ENCODE assay signal across 18 cellular contexts in the genomic region with DNA sequence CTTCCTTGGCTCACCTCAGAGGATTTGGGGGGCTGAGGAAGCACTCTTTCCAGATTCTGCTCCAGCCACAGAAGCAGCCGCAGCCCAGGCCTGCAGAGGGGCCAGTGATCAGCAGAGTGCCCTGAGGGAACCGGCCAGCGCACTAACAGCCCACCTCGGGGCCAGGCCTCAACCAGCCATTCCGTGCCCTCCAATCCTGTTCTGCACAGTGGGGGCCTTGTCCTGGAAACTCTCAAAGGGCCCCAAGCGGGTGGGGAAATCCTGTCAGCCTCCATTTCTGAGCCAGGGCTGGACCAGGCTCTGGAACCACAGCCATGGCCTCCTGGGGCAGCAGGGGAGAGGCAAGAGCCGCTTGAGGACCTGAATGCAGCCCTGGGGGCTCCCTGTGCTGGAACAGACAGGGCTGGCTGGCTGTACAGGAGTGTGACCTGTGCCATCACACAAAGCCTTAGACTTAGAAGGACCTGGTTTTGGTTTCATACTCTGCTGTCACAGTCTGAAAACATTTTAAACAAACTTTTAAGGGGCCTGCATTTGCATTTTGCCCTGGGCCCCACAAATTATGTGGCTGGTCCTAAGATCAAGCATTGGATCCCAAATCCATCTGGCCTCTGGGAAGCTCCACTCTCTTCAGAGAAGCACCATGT. TPM values are rescaled to one million over a fixed set of nuclear protein-coding genes. Genes with fewer than 3 reads are reported as not detected.
DNase-seq lines count a peak whose midpoint lies in the region; ATAC-seq and TF ChIP-seq lines count a peak whose summit lies in the region.
"Had no signal": no experiment of that assay in that cellular context is flagged by ENCODE, and none has a peak within 500 bp of the region (broad histone marks: within the 10 kb centered on the region; RNA-seq: fewer than 3 reads in every experiment).

No MANE protein-coding gene starts in this region.

- H2AFZ ChIP-seq in osteoblast (ENCODE audit: low read length) = no peak overlapping the region
- H2AFZ ChIP-seq: GM23248 had no signal

- no peaks in the 10 kb centered on the region for H3K4me1 ChIP-seq in osteoblast (ENCODE audit: insufficient read depth, low read length)

- H3K4me3 Mint-ChIP-seq in stimulated activated naive CD8-positive, alpha-beta T cell treated with anti-CD3 and anti-CD28 coated beads, Interleukin-15, amount 100 ng/mL, for 72 hours = no peak overlapping the region
- H3K4me3 Mint-ChIP-seq in chondrocyte (ENCODE audit: unreplicated experiment) (no peak overlapping the region), mesothelial cell of epicardium (no peak overlapping the region)
- H3K4me3 Mint-ChIP-seq: CD14-positive monocyte; CD4-positive, alpha-beta memory T cell had no signal

- no peak overlapping the region for H3K27ac ChIP-seq in osteoblast (ENCODE audit: low read depth, low read length)
- H3K27ac ChIP-seq: BLaER1, GM23248, HL-60 had no signal

- H3K36me3 Mint-ChIP-seq in chondrocyte (ENCODE audit: low read depth) (no peaks in the 10 kb centered on the region), mesothelial cell of epicardium (no peaks in the 10 kb centered on the region)
- H3K36me3 Mint-ChIP-seq: CD14-positive monocyte; CD4-positive, alpha-beta memory T cell had no signal

- TF ChIP-seq CTCF in chondrocyte (IDR thresholded peaks at IDR 0.05) (no peak), osteoblast (IDR thresholded peaks at IDR 0.05; ENCODE audit: extremely low read depth, low read depth, low read length) (no peak), mesothelial cell of epicardium (IDR thresholded peaks at IDR 0.05; ENCODE audit: unreplicated experiment) (no peak)

- DNase-seq in stimulated activated naive CD8-positive, alpha-beta T cell treated with anti-CD3 and anti-CD28 coated beads, Interleukin-15, amount 100 ng/mL, for 72 hours = no peak
- no peak for DNase-seq in stimulated activated naive CD8-positive, alpha-beta T cell treated with anti-CD3 and anti-CD28 coated beads, Interleukin-15, Interleukin-2, amounts not matched to agents 100 U/mL and 50 U/mL, for 24 hours
- DNase-seq in chondrocyte (ENCODE audit: low spot score) (peak; percentile 59), osteoblast (ENCODE audit: insufficient read length, low spot score, missing footprints) (peak; percentile 55), mesothelial cell of epicardium (ENCODE audit: low spot score in 2 of 2, unreplicated experiment in 2 of 2) (no peak), cerebellum (ENCODE audit: low spot score) (no peak)
- DNase-seq in activated CD4-positive, alpha-beta T cell treated with anti-CD3 and anti-CD28 coated beads, Interleukin-2, amount 50 U/mL, for 48 hours = no peak
- DNase-seq: 8988T; CD4-positive, alpha-beta memory T cell; DMS153; DMS79; GF-D8; GM23248; HCEC 1CT had no signal

- H3K9me3 Mint-ChIP-seq in stimulated activated naive CD8-positive, alpha-beta T cell treated with anti-CD3 and anti-CD28 coated beads, Interleukin-15, amount 100 ng/mL, for 72 hours = no peaks in the 10 kb centered on the region
- H3K9me3 Mint-ChIP-seq in chondrocyte (ENCODE audit: low read depth) (no peaks in the 10 kb centered on the region), mesothelial cell of epicardium (no peaks in the 10 kb centered on the region)
- H3K9me3 Mint-ChIP-seq: CD14-positive monocyte had no signal

- peak overlapping the region; percentile 25 to 90 for H3K27ac Mint-ChIP-seq in stimulated activated naive CD8-positive, alpha-beta T cell treated with anti-CD3 and anti-CD28 coated beads, Interleukin-15, amount 100 ng/mL, for 72 hours
- H3K27ac Mint-ChIP-seq in chondrocyte (ENCODE audit: unreplicated experiment) = no peak overlapping the region
- H3K27ac Mint-ChIP-seq in mesothelial cell of epicardium = no peak overlapping the region
- H3K27ac Mint-ChIP-seq: CD14-positive monocyte had no signal

- no peak overlapping the region for H3K4me3 ChIP-seq in osteoblast (ENCODE audit: insufficient read depth, low read length)
- H3K4me3 ChIP-seq: BLaER1, GM23248 had no signal

- ATAC-seq in stimulated activated naive CD8-positive, alpha-beta T cell treated with anti-CD3 and anti-CD28 coated beads, Interleukin-15, amount 100 ng/mL, for 72 hours = no peak
- no peak for ATAC-seq in stimulated activated naive CD8-positive, alpha-beta T cell treated with anti-CD3 and anti-CD28 coated beads, Interleukin-15, Interleukin-2, amounts not matched to agents 100 U/mL and 50 U/mL, for 24 hours

- no peaks in the 10 kb centered on the region for H3K27me3 Mint-ChIP-seq in stimulated activated naive CD8-positive, alpha-beta T cell treated with anti-CD3 and anti-CD28 coated beads, Interleukin-15, amount 100 ng/mL, for 72 hours
- H3K27me3 Mint-ChIP-seq in chondrocyte (ENCODE audit: low read depth) = peaks cover 13% of the 10 kb centered on the region
- no peaks in the 10 kb centered on the region for H3K27me3 Mint-ChIP-seq in mesothelial cell of epicardium (ENCODE audit: low read depth)

- no peaks in the 10 kb centered on the region for H3K79me2 ChIP-seq in osteoblast (ENCODE audit: insufficient read depth, low read length)

- no peaks in the 10 kb centered on the region for H3K9me3 ChIP-seq in osteoblast (ENCODE audit: low read depth, low read length)
- H3K9me3 ChIP-seq: BLaER1 had no signal

- no peaks in the 10 kb centered on the region for H3K4me1 Mint-ChIP-seq in stimulated activated naive CD8-positive, alpha-beta T cell treated with anti-CD3 and anti-CD28 coated beads, Interleukin-15, amount 100 ng/mL, for 72 hours
- H3K4me1 Mint-ChIP-seq in chondrocyte (ENCODE audit: low read depth) (no peaks in the 10 kb centered on the region), mesothelial cell of epicardium (peaks cover 17% of the 10 kb centered on the region)
- H3K4me1 Mint-ChIP-seq: CD14-positive monocyte; CD4-positive, alpha-beta memory T cell had no signal

- H3K4me2 ChIP-seq in osteoblast (ENCODE audit: insufficient read depth, low read length) = no peak overlapping the region

- H4K20me1 ChIP-seq in osteoblast (ENCODE audit: insufficient read depth, low read length) = no peaks in the 10 kb centered on the region
- H4K20me1 ChIP-seq: BLaER1 had no signal

- H3K27me3 ChIP-seq in osteoblast (ENCODE audit: insufficient read depth, low read length) = peaks cover 13% of the 10 kb centered on the region
- H3K27me3 ChIP-seq: BLaER1 had no signal

- H3K36me3 ChIP-seq in osteoblast (ENCODE audit: insufficient read depth, low read length) = no peaks in the 10 kb centered on the region
- H3K36me3 ChIP-seq: BLaER1 had no signal

RNA-seq across cellular contexts. Expression of a gene that starts 10.0 kb away (rescaled TPM):
- total RNA-seq in chondrocyte (not detected in 3 replicates), osteoblast (not detected in 2 replicates), mesothelial cell of epicardium (0.07 to 0.27 TPM (median 0.14 TPM) in 3 replicates), cerebellum (3.0 TPM)
- total RNA-seq: A673; CD4-positive, alpha-beta memory T cell; GM23248 had no signal

RNA-seq across cellular contexts. Expression of a gene that starts 39.5 kb away (rescaled TPM):
- total RNA-seq in chondrocyte (9.2 to 12.0 TPM (median 11.9 TPM) in 3 replicates), osteoblast (4.3 and 5.6 TPM in 2 replicates), mesothelial cell of epicardium (13.5 to 16.5 TPM (median 15.0 TPM) in 3 replicates), cerebellum (6.0 TPM)

RNA-seq across cellular contexts. Expression of a gene that starts 40.3 kb away (rescaled TPM):
- 37.9 to 46.0 TPM (median 41.5 TPM) in 3 replicates for total RNA-seq in chondrocyte
- 17.7 and 19.2 TPM in 2 replicates for total RNA-seq in osteoblast
- total RNA-seq in mesothelial cell of epicardium = 34.5 to 38.3 TPM (median 36.3 TPM) in 3 replicates
- total RNA-seq in cerebellum = 8.6 TPM

Comparison
In these comparisons a context has a peak if more than half of its experiments do, and no peak if none do; other contexts are left out.
1. DNase-seq: peak in chondrocyte (single experiment) and osteoblast (single experiment); none in stimulated activated naive CD8-positive, alpha-beta T cell treated with anti-CD3 and anti-CD28 coated beads, Interleukin-15, amount 100 ng/mL, for 72 hours (0 of 2), stimulated activated naive CD8-positive, alpha-beta T cell treated with anti-CD3 and anti-CD28 coated beads, Interleukin-15, Interleukin-2, amounts not matched to agents 100 U/mL and 50 U/mL, for 24 hours (single experiment), mesothelial cell of epicardium (0 of 2), cerebellum (single experiment) and activated CD4-positive, alpha-beta T cell treated with anti-CD3 and anti-CD28 coated beads, Interleukin-2, amount 50 U/mL, for 48 hours (0 of 2).
2. H3K27ac Mint-ChIP-seq: peak in stimulated activated naive CD8-positive, alpha-beta T cell treated with anti-CD3 and anti-CD28 coated beads, Interleukin-15, amount 100 ng/mL, for 72 hours (2 of 2); none in chondrocyte (single experiment) and mesothelial cell of epicardium (single experiment).